1 cellular context compared by ENCODE assay signal in the genomic region with DNA sequence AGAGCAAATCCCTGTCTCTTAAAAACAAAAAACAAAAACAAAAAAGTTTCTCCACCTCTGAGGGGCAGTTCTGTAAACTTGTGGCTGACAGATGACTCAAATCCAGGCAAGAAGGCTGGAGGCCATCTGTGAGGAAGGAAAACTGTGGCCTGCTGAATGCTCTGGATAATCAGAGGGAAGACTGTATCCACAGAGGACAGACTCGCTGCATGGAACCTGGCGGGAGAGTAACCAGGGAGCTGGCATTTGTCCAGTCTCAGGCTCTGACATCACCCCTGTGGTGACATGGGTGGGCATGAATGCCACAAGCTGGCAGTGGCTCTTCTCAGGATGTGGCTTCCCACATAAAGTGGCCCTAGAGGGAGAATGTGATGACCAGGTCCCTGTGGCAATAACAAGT.
TF ChIP-seq lines count a peak whose summit lies in the region.

No MANE protein-coding gene starts in this region.

TF ChIP-seq in IMR-90, 13 proteins besides CTCF, POLR2A, EP300 and RAD21:
- no peak for TF ChIP-seq BHLHE40 (IDR thresholded peaks at IDR 0.05; ENCODE audit: low read depth, low read length)
- TF ChIP-seq USF2 (IDR thresholded peaks at IDR 0.05; ENCODE audit: low read depth, low read length) = no peak
- TF ChIP-seq, protein P1, sequence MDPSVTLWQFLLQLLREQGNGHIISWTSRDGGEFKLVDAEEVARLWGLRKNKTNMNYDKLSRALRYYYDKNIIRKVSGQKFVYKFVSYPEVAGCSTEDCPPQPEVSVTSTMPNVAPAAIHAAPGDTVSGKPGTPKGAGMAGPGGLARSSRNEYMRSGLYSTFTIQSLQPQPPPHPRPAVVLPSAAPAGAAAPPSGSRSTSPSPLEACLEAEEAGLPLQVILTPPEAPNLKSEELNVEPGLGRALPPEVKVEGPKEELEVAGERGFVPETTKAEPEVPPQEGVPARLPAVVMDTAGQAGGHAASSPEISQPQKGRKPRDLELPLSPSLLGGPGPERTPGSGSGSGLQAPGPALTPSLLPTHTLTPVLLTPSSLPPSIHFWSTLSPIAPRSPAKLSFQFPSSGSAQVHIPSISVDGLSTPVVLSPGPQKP (IDR thresholded peaks at IDR 0.05; ENCODE audit: borderline replicate concordance, low read depth, low read length) = no peak
- no peak for TF ChIP-seq MAFK (IDR thresholded peaks at IDR 0.05; ENCODE audit: low read depth, low read length)
- TF ChIP-seq MAZ (IDR thresholded peaks at IDR 0.05; ENCODE audit: borderline replicate concordance, low read depth, low read length) = no peak
- no peak for TF ChIP-seq FOS (IDR thresholded peaks at IDR 0.05; ENCODE audit: low read depth, low read length)
- TF ChIP-seq RCOR1 (IDR thresholded peaks at IDR 0.05; ENCODE audit: insufficient replicate concordance, low read length) = no peak
- no peak for TF ChIP-seq NFE2L2 (IDR thresholded peaks at IDR 0.05; ENCODE audit: low read depth, low read length)
- TF ChIP-seq MXI1 (IDR thresholded peaks at IDR 0.05; ENCODE audit: borderline replicate concordance, low read depth, low read length) = no peak
- no peak for TF ChIP-seq SMC3 (IDR thresholded peaks at IDR 0.05; ENCODE audit: low read depth, low read length)
- TF ChIP-seq CHD1 (IDR thresholded peaks at IDR 0.05; ENCODE audit: low read depth, low read length) = no peak
- no peak for TF ChIP-seq RFX5 (IDR thresholded peaks at IDR 0.05; ENCODE audit: low read depth, low read length)
- TF ChIP-seq CEBPB (IDR thresholded peaks at IDR 0.05; ENCODE audit: low read depth, low read length) = no peak
